Comparison of ENCODE assay signal across 2 cellular contexts in the genomic region with DNA sequence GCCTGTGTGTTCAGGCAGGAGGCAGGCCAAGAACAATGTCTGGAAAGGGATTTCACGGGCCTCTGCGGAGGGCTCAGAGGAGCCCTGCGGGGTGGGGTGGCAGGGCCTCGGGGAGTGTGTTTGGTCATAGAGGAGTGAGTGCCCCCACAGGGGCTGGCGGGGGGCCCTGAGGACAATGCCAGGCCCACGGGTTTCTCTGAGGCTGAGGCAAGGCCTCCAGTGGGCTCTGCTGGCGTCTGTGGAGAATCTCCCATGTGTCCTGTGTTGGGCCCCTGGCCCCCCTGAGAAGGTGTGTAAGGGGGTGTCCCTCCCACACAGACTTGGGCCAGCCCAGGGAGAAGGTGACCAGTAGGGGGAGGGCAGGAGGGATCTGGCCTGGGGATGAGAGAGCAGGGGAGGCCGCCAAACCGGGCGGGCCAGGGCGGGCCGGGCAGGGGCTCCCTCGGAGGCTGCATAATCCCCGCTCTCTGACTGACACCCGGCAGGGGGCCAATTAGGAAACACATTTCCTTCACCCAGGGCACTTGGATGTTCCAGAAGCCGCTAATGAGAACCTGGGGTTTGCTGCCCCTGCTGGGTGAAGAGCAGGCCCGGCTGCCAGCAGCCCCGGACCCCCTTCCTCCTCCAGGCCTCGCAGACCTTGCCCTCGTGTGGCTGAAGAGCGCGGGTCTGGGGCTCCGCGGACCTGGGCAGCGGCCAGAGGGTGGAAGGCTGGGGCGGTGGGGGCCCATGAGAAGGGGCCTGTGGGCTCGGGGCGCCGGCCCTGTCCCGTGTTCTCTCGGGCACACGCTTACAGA.
TF ChIP-seq lines count a peak whose summit lies in the region.

No MANE protein-coding gene starts in this region.

TF ChIP-seq in SK-N-SH, 30 proteins besides CTCF, POLR2A, EP300 and RAD21 (continued from another document):
- TF ChIP-seq, protein P1, sequence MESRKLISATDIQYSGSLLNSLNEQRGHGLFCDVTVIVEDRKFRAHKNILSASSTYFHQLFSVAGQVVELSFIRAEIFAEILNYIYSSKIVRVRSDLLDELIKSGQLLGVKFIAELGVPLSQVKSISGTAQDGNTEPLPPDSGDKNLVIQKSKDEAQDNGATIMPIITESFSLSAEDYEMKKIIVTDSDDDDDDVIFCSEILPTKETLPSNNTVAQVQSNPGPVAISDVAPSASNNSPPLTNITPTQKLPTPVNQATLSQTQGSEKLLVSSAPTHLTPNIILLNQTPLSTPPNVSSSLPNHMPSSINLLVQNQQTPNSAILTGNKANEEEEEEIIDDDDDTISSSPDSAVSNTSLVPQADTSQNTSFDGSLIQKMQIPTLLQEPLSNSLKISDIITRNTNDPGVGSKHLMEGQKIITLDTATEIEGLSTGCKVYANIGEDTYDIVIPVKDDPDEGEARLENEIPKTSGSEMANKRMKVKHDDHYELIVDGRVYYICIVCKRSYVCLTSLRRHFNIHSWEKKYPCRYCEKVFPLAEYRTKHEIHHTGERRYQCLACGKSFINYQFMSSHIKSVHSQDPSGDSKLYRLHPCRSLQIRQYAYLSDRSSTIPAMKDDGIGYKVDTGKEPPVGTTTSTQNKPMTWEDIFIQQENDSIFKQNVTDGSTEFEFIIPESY (IDR thresholded peaks at IDR 0.05; ENCODE audit: borderline replicate concordance, low read depth), result no peak
- TF ChIP-seq, protein P2, sequence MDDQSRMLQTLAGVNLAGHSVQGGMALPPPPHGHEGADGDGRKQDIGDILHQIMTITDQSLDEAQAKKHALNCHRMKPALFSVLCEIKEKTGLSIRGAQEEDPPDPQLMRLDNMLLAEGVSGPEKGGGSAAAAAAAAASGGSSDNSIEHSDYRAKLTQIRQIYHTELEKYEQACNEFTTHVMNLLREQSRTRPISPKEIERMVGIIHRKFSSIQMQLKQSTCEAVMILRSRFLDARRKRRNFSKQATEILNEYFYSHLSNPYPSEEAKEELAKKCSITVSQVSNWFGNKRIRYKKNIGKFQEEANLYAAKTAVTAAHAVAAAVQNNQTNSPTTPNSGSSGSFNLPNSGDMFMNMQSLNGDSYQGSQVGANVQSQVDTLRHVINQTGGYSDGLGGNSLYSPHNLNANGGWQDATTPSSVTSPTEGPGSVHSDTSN (IDR thresholded peaks at IDR 0.05), result no peak
- TF ChIP-seq, protein P3, sequence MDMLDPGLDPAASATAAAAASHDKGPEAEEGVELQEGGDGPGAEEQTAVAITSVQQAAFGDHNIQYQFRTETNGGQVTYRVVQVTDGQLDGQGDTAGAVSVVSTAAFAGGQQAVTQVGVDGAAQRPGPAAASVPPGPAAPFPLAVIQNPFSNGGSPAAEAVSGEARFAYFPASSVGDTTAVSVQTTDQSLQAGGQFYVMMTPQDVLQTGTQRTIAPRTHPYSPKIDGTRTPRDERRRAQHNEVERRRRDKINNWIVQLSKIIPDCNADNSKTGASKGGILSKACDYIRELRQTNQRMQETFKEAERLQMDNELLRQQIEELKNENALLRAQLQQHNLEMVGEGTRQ (IDR thresholded peaks at IDR 0.05; ENCODE audit: borderline replicate concordance, low read depth, low read length), result no peak
- TF ChIP-seq RCOR1 (IDR thresholded peaks at IDR 0.05; ENCODE audit: low read length), result no peak
- TF ChIP-seq, protein P4, sequence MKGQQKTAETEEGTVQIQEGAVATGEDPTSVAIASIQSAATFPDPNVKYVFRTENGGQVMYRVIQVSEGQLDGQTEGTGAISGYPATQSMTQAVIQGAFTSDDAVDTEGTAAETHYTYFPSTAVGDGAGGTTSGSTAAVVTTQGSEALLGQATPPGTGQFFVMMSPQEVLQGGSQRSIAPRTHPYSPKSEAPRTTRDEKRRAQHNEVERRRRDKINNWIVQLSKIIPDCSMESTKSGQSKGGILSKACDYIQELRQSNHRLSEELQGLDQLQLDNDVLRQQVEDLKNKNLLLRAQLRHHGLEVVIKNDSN (IDR thresholded peaks at IDR 0.05; ENCODE audit: borderline replicate concordance, low read depth), result no peak
- TF ChIP-seq NRF1 (IDR thresholded peaks at IDR 0.05; ENCODE audit: low read depth, low read length), result no peak
- no peak for TF ChIP-seq SMC3 (IDR thresholded peaks at IDR 0.05; ENCODE audit: low read depth, low read length)
- TF ChIP-seq, protein P5, sequence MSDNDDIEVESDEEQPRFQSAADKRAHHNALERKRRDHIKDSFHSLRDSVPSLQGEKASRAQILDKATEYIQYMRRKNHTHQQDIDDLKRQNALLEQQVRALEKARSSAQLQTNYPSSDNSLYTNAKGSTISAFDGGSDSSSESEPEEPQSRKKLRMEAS (IDR thresholded peaks at IDR 0.05; ENCODE audit: low read depth), result no peak
- TF ChIP-seq FOXM1 (IDR thresholded peaks at IDR 0.05; ENCODE audit: low read depth), result no peak
- no peak for TF ChIP-seq ELF1 (IDR thresholded peaks at IDR 0.05)
- TF ChIP-seq YY1 (IDR thresholded peaks at IDR 0.05; ENCODE audit: low read depth), result no peak

TF ChIP-seq in SK-N-SH treated with all-trans-retinoic acid at 6 μM for 48 hours, 23 proteins besides CTCF, POLR2A, EP300 and RAD21 (continued from another document):
- TF ChIP-seq, protein P6, sequence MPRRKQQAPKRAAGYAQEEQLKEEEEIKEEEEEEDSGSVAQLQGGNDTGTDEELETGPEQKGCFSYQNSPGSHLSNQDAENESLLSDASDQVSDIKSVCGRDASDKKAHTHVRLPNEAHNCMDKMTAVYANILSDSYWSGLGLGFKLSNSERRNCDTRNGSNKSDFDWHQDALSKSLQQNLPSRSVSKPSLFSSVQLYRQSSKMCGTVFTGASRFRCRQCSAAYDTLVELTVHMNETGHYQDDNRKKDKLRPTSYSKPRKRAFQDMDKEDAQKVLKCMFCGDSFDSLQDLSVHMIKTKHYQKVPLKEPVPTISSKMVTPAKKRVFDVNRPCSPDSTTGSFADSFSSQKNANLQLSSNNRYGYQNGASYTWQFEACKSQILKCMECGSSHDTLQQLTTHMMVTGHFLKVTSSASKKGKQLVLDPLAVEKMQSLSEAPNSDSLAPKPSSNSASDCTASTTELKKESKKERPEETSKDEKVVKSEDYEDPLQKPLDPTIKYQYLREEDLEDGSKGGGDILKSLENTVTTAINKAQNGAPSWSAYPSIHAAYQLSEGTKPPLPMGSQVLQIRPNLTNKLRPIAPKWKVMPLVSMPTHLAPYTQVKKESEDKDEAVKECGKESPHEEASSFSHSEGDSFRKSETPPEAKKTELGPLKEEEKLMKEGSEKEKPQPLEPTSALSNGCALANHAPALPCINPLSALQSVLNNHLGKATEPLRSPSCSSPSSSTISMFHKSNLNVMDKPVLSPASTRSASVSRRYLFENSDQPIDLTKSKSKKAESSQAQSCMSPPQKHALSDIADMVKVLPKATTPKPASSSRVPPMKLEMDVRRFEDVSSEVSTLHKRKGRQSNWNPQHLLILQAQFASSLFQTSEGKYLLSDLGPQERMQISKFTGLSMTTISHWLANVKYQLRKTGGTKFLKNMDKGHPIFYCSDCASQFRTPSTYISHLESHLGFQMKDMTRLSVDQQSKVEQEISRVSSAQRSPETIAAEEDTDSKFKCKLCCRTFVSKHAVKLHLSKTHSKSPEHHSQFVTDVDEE (CRISPR knock-in tag; IDR thresholded peaks at IDR 0.05), result no peak
- TF ChIP-seq, protein P7, sequence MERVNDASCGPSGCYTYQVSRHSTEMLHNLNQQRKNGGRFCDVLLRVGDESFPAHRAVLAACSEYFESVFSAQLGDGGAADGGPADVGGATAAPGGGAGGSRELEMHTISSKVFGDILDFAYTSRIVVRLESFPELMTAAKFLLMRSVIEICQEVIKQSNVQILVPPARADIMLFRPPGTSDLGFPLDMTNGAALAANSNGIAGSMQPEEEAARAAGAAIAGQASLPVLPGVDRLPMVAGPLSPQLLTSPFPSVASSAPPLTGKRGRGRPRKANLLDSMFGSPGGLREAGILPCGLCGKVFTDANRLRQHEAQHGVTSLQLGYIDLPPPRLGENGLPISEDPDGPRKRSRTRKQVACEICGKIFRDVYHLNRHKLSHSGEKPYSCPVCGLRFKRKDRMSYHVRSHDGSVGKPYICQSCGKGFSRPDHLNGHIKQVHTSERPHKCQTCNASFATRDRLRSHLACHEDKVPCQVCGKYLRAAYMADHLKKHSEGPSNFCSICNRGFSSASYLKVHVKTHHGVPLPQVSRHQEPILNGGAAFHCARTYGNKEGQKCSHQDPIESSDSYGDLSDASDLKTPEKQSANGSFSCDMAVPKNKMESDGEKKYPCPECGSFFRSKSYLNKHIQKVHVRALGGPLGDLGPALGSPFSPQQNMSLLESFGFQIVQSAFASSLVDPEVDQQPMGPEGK (CRISPR knock-in tag; IDR thresholded peaks at IDR 0.05; ENCODE audit: borderline replicate concordance), result no peak
- TF ChIP-seq ZFP3 (CRISPR knock-in tag; IDR thresholded peaks at IDR 0.05) (no peak), ISL1 (CRISPR knock-in tag; IDR thresholded peaks at IDR 0.05) (no peak), ZNF8 (CRISPR knock-in tag; IDR thresholded peaks at IDR 0.05) (no peak), OSR1 (CRISPR knock-in tag; IDR thresholded peaks at IDR 0.05) (no peak)
- TF ChIP-seq, protein P8, sequence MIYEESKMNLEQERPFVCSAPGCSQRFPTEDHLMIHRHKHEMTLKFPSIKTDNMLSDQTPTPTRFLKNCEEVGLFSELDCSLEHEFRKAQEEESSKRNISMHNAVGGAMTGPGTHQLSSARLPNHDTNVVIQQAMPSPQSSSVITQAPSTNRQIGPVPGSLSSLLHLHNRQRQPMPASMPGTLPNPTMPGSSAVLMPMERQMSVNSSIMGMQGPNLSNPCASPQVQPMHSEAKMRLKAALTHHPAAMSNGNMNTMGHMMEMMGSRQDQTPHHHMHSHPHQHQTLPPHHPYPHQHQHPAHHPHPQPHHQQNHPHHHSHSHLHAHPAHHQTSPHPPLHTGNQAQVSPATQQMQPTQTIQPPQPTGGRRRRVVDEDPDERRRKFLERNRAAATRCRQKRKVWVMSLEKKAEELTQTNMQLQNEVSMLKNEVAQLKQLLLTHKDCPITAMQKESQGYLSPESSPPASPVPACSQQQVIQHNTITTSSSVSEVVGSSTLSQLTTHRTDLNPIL (CRISPR knock-in tag; IDR thresholded peaks at IDR 0.05; ENCODE audit: low read depth), result no peak
